Comparison of ENCODE assay signal across 8 cellular contexts in genomic region chrX:129759576-129760061, GRCh38. TPM values are rescaled to one million over a fixed set of nuclear protein-coding genes. Genes with fewer than 3 reads are reported as not detected.
DNase-seq lines count a peak whose midpoint lies in the region; ATAC-seq, FAIRE-seq and TF ChIP-seq lines count a peak whose summit lies in the region.

No MANE protein-coding gene starts in this region.

- no peaks in the 10 kb centered on the region for H3K36me3 Mint-ChIP-seq in activated T-helper 17 cell treated with anti-CD3 and anti-CD28 coated beads, Interleukin-2, amount 50 U/mL, for 72 hours (ENCODE audit: low read depth)

- peak overlapping the region; percentile 13; the same call in 1 of the 2 replicates for H3K4me2 ChIP-seq in KMS-11

- TF ChIP-seq POLR2A in gastroesophageal sphincter (IDR thresholded peaks at IDR 0.05) (no peak), suprapubic skin (IDR thresholded peaks at IDR 0.05) (no peak)

- peak; percentile 89 for ATAC-seq in activated T-helper 17 cell treated with anti-CD3 and anti-CD28 coated beads, Interleukin-2, amount 50 U/mL, for 72 hours (replicated peaks)
- peak; percentile 46 for ATAC-seq in gastroesophageal sphincter

- POLR2A ChIA-PET in HEK293T (lab: Yijun Ruan, JAX) = no interaction called here

- no peak overlapping the region for H3K9ac ChIP-seq in KMS-11

- H3K9me3 ChIP-seq in gastroesophageal sphincter (no peaks in the 10 kb centered on the region), small intestine (ENCODE audit: control insufficient read depth, low read depth) (no peaks in the 10 kb centered on the region), suprapubic skin (no peaks in the 10 kb centered on the region)

- H3K36me3 ChIP-seq in KMS-11 (ENCODE audit: insufficient read depth) (no peaks in the 10 kb centered on the region), gastroesophageal sphincter (no peaks in the 10 kb centered on the region), small intestine (ENCODE audit: control insufficient read depth in 2 of 2, insufficient read depth in 2 of 2, low read length in 2 of 2) (peaks cover 0 to 2% of the 10 kb centered on the region in 2 donors), suprapubic skin (no peaks in the 10 kb centered on the region)

- H3K4me1 ChIP-seq in KMS-11 (ENCODE audit: low read depth, poor library complexity, severe bottlenecking) = peaks cover 18% of the 10 kb centered on the region
- H3K4me1 ChIP-seq in gastroesophageal sphincter = no peaks in the 10 kb centered on the region
- no peaks in the 10 kb centered on the region for H3K4me1 ChIP-seq in small intestine (ENCODE audit: control insufficient read depth in 2 of 2, insufficient read depth in 1 of 2, low read depth in 1 of 2, low read length in 1 of 2)
- H3K4me1 ChIP-seq in suprapubic skin = no peaks in the 10 kb centered on the region

- H3K79me2 ChIP-seq in KMS-11 (ENCODE audit: insufficient read depth, low read depth) = no peaks in the 10 kb centered on the region

- CTCF ChIA-PET in HEK293T (lab: Yijun Ruan, JAX) = interaction anchor here (0.6 kb wide), 1 partner anchor 392 kb away, joined by 3 read pairs; no protein-coding TSS in a partner anchor

- no peaks in the 10 kb centered on the region for H3K27me3 Mint-ChIP-seq in activated T-helper 17 cell treated with anti-CD3 and anti-CD28 coated beads, Interleukin-2, amount 50 U/mL, for 72 hours

- H3K27ac Mint-ChIP-seq in activated T-helper 17 cell treated with anti-CD3 and anti-CD28 coated beads, Interleukin-2, amount 50 U/mL, for 72 hours = peak overlapping the region; percentile 87

- H3K4me1 Mint-ChIP-seq in activated T-helper 17 cell treated with anti-CD3 and anti-CD28 coated beads, Interleukin-2, amount 50 U/mL, for 72 hours = peaks cover 9% of the 10 kb centered on the region

- no peaks in the 10 kb centered on the region for H4K20me1 ChIP-seq in KMS-11 (ENCODE audit: insufficient read depth)

- H3K9me3 Mint-ChIP-seq in activated T-helper 17 cell treated with anti-CD3 and anti-CD28 coated beads, Interleukin-2, amount 50 U/mL, for 72 hours = no peaks in the 10 kb centered on the region

- H3K4me3 ChIP-seq in KMS-11 (IDR thresholded peaks at IDR 0.05; ENCODE audit: insufficient read depth, low read depth, low read length) = no peak overlapping the region
- H3K4me3 ChIP-seq in gastroesophageal sphincter = no peak overlapping the region
- no peak overlapping the region for H3K4me3 ChIP-seq in small intestine (ENCODE audit: low read depth in 1 of 2, low read length in 2 of 2)
- H3K4me3 ChIP-seq in suprapubic skin = no peak overlapping the region
- H3K4me3 ChIP-seq in coronary artery = no peak overlapping the region

- no peaks in the 10 kb centered on the region for H3K27me3 ChIP-seq in KMS-11 (ENCODE audit: insufficient read depth, low read depth)
- no peaks in the 10 kb centered on the region for H3K27me3 ChIP-seq in gastroesophageal sphincter
- no peaks in the 10 kb centered on the region for H3K27me3 ChIP-seq in small intestine (ENCODE audit: control insufficient read depth in 2 of 2, insufficient read depth in 2 of 2, low read length in 2 of 2)
- H3K27me3 ChIP-seq in suprapubic skin = no peaks in the 10 kb centered on the region

- H3K4me3 Mint-ChIP-seq in activated T-helper 17 cell treated with anti-CD3 and anti-CD28 coated beads, Interleukin-2, amount 50 U/mL, for 72 hours = peak overlapping the region; percentile 65

- no peak for TF ChIP-seq EP300 in gastroesophageal sphincter (IDR thresholded peaks at IDR 0.05)
- no peak for TF ChIP-seq EP300 in suprapubic skin (IDR thresholded peaks at IDR 0.05)

- 50% methylated on average over 2 of the region's 14 CpGs; no CpG with 5 or more reads in 1 of the 2 donors for WGBS in gastroesophageal sphincter (ENCODE audit: low coverage in 1 of 2), 2 donors
- 54 to 67% (median 57%) methylated on average over 14 of the region's 14 CpGs for WGBS in small intestine, 3 donors
- WGBS in suprapubic skin = 62% methylated on average over 12 of the region's 14 CpGs

- no peak for TF ChIP-seq CTCF in KMS-11 (conservative IDR thresholded peaks at IDR 0.05; ENCODE audit: low read depth, low read length)
- TF ChIP-seq CTCF in gastroesophageal sphincter (IDR thresholded peaks at IDR 0.05) = no peak
- no peak for TF ChIP-seq CTCF in suprapubic skin (IDR thresholded peaks at IDR 0.05)
- no peak for TF ChIP-seq CTCF in coronary artery (IDR thresholded peaks at IDR 0.05)

- peak overlapping the region; percentile 48; the same call in 1 of the 2 replicates for H2AFZ ChIP-seq in KMS-11 (ENCODE audit: low read depth)

- DNase-seq in ELF-1 (ENCODE audit: low read depth, low spot score) = peak; percentile 69
- peak; percentile 43 for DNase-seq in small intestine
- no peak for DNase-seq in suprapubic skin (ENCODE audit: low spot score in 2 of 2)
- DNase-seq in coronary artery (ENCODE audit: low spot score) = no peak
- DNase-seq in HEK293T (ENCODE audit: extremely low spot score) = no peak

- FAIRE-seq in small intestine (lab: Jason Lieb, UNC) = no peak

- H3K27ac ChIP-seq in KMS-11 = peak overlapping the region; percentile 36; the same call in 1 of the 2 replicates
- peak overlapping the region in 1 of 4 donors; percentile 9 for H3K27ac ChIP-seq in gastroesophageal sphincter
- peak overlapping the region in 1 of 2 donors; percentile 43 for H3K27ac ChIP-seq in small intestine (ENCODE audit: low read depth in 1 of 2, low read length in 1 of 2)
- H3K27ac ChIP-seq in suprapubic skin = no peak overlapping the region
- peak overlapping the region in 1 of 2 donors; percentile 63 for H3K27ac ChIP-seq in coronary artery

TF ChIP-seq in HEK293T, 16 proteins besides CTCF, POLR2A, EP300 and RAD21:
- TF ChIP-seq L3MBTL2 (conservative IDR thresholded peaks at IDR 0.05) = no peak

RNA-seq across cellular contexts. Expression of gene SASH3, which starts 20.1 kb away (rescaled TPM):
- 100 to 1,000 TPM; 103 to 191 TPM for total RNA-seq in activated T-helper 17 cell treated with anti-CD3 and anti-CD28 coated beads, Interleukin-2, amount 50 U/mL, for 72 hours
- 1 to 10 TPM; 1.9 to 8.2 (median 5.3) TPM for total RNA-seq in gastroesophageal sphincter
- 10 to 100 TPM in 1 of 3 donors, 1 to 10 TPM in 2; 3.8 to 11.1 (median 7.0) TPM for polyA plus RNA-seq in small intestine
- 1 to 10 TPM in 3 of 4 donors, under 1 TPM in 1; 0.34 to 3.3 (median 1.7) TPM for total RNA-seq in suprapubic skin

RNA-seq across cellular contexts. Expression of gene XPNPEP2, which starts 20.8 kb away (rescaled TPM):
- under 1 TPM; 0.45 to 0.52 TPM for total RNA-seq in activated T-helper 17 cell treated with anti-CD3 and anti-CD28 coated beads, Interleukin-2, amount 50 U/mL, for 72 hours
- total RNA-seq in gastroesophageal sphincter (10 to 100 TPM in 1 of 4 donors, 1 to 10 TPM in 2, under 1 TPM in 1; 0.93 to 11.2 (median 6.5) TPM), suprapubic skin (1 to 10 TPM in 3 of 4 donors, under 1 TPM in 1; 0.83 to 6.1 (median 2.4) TPM)
- polyA plus RNA-seq in small intestine = 10 to 100 TPM; 27.0 to 80.1 (median 27.3) TPM

Comparison
In these comparisons a context has a peak if more than half of its experiments do, and no peak if none do; other contexts are left out.
1. DNase-seq: peak in ELF-1 (single experiment) and small intestine (single experiment); none in suprapubic skin (0 of 2), coronary artery (single experiment) and HEK293T (single experiment).
2. RNA of gene SASH3, which starts 20.1 kb away (total RNA-seq): 103 to 191 TPM in activated T-helper 17 cell treated with anti-CD3 and anti-CD28 coated beads, Interleukin-2, amount 50 U/mL, for 72 hours; 1.9 to 8.2 TPM in gastroesophageal sphincter and 0.34 to 3.3 TPM in suprapubic skin; every median in the first group is over 10 times any median in the second.